10 cellular contexts compared by ENCODE assay signal in the genomic region with DNA sequence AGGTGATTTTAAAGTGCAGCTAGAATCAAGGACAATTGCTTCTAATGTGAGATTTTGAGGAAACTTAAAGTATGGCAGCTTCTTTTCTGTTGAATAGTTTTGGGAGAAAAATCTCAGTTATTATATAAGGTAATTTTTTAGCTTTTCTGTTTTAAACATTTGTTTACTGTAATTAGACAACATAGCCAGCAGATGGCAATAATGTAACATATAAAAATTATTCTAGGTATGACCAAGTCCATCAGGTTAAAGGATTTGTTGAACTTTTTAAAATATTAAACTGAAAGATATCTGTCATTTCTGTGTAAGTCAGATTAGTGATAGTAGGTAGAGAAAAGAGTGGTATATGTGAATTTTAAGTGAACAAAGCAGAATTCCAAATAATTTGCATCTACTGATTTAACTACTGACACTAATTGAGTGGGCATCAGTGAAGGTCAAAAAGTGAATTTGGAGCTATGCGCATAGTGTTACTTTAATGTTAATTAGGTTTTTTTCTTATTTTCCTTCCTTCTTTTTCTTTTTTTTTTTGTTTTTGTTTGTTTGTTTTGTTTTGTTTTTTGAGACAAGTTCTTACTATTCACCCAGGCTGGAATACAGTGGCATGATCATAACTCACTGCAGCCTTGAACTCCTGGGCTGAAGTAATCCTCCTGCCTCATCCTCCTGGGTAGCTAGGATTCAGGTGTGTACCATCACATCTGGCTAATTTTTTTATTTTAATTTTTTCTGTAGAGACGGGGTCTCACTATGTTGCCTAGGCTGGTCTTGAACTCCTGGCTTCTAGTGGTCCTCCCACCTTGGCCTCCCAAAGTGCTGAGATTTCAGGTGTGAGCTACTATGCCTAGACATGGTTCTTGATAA. TPM values are rescaled to one million over a fixed set of nuclear protein-coding genes. Genes with fewer than 3 reads are reported as not detected.
DNase-seq lines count a peak whose midpoint lies in the region; ATAC-seq and TF ChIP-seq lines count a peak whose summit lies in the region.
"Had no signal": no experiment of that assay in that cellular context is flagged by ENCODE, and none has a peak within 500 bp of the region (broad histone marks: within the 10 kb centered on the region; RNA-seq: fewer than 3 reads in every experiment).

No MANE protein-coding gene starts in this region.

- H3K4me1 ChIP-seq in mucosa of descending colon (ENCODE audit: low read depth), result no peaks in the 10 kb centered on the region
- H3K4me1 ChIP-seq: thyroid gland had no signal

- H3K36me3 ChIP-seq in mucosa of descending colon (ENCODE audit: low read depth), result no peaks in the 10 kb centered on the region
- H3K36me3 ChIP-seq: thyroid gland had no signal

- H3K9me3 ChIP-seq in mucosa of descending colon, result no peaks in the 10 kb centered on the region
- H3K9me3 ChIP-seq: thyroid gland had no signal

- no peaks in the 10 kb centered on the region for H3K27me3 Mint-ChIP-seq in natural killer cell (ENCODE audit: low read depth in 2 of 2)
- no peaks in the 10 kb centered on the region for H3K27me3 Mint-ChIP-seq in natural killer cell treated with Interleukin-12 subunit alpha and Interleukin-12 subunit beta and Interleukin-15 and Interleukin-18, amount 100 ng/mL, for 72 hours

- no peak overlapping the region for H3K4me3 ChIP-seq in fibroblast of pulmonary artery (replicated peaks; ENCODE audit: low read depth, low read length)
- H3K4me3 ChIP-seq in mucosa of descending colon, result no peak overlapping the region
- H3K4me3 ChIP-seq: thyroid gland had no signal

- no peaks in the 10 kb centered on the region for H3K36me3 Mint-ChIP-seq in natural killer cell
- H3K36me3 Mint-ChIP-seq in natural killer cell treated with Interleukin-12 subunit alpha and Interleukin-12 subunit beta and Interleukin-15 and Interleukin-18, amount 100 ng/mL, for 72 hours, result peaks cover 4% of the 10 kb centered on the region

- H3K4me1 Mint-ChIP-seq in natural killer cell, result peaks cover 0 to 16% of the 10 kb centered on the region in 2 donors
- H3K4me1 Mint-ChIP-seq in natural killer cell treated with Interleukin-12 subunit alpha and Interleukin-12 subunit beta and Interleukin-15 and Interleukin-18, amount 100 ng/mL, for 72 hours (ENCODE audit: low read depth in 2 of 2), result peaks cover 2 to 36% of the 10 kb centered on the region in 2 donors

- H3K27ac Mint-ChIP-seq in natural killer cell, result no peak overlapping the region
- peak overlapping the region in 1 of 2 donors; percentile 36 for H3K27ac Mint-ChIP-seq in natural killer cell treated with Interleukin-12 subunit alpha and Interleukin-12 subunit beta and Interleukin-15 and Interleukin-18, amount 100 ng/mL, for 72 hours

- DNase-seq in natural killer cell (no peak), NCI-H748 treated with DMSO at 0.1 percent for 48 hours (lab: John Stamatoyannopoulos, UW) (peak; percentile 17), fibroblast of pulmonary artery (ENCODE audit: low read depth) (peak; percentile 58), mucosa of descending colon (no peak)
- DNase-seq in natural killer cell treated with Interleukin-12 subunit alpha and Interleukin-12 subunit beta and Interleukin-15 and Interleukin-18, amount 100 ng/mL, for 72 hours (ENCODE audit: low spot score), result no peak
- DNase-seq in stimulated activated CD4-positive, alpha-beta T cell treated with anti-CD3 and anti-CD28 coated beads, Interleukin-4, amount 100 ng/mL, for 1 hour, result no peak
- DNase-seq: KG1, thyroid gland had no signal

- intact Hi-C loops in natural killer cell (cut with micrococcal nuclease), result loop anchor here (1.0 kb wide), 2 partner anchors 272 to 281 kb away; no protein-coding TSS in a partner anchor
- intact Hi-C loops in mucosa of descending colon (cut with DNase I, micrococcal nuclease), result loop anchor here (5.0 kb wide), 1 partner anchor 271 kb away; no protein-coding TSS in a partner anchor

- no peak overlapping the region for H3K4me3 Mint-ChIP-seq in natural killer cell
- H3K4me3 Mint-ChIP-seq in natural killer cell treated with Interleukin-12 subunit alpha and Interleukin-12 subunit beta and Interleukin-15 and Interleukin-18, amount 100 ng/mL, for 72 hours, result no peak overlapping the region

- TF ChIP-seq CTCF in natural killer cell (IDR thresholded peaks at IDR 0.05) (peak; percentile 76), fibroblast of pulmonary artery (IDR thresholded peaks at IDR 0.05; ENCODE audit: low read length, missing control alignments) (peak; percentile 28), mucosa of descending colon (IDR thresholded peaks at IDR 0.05) (no peak)

- ATAC-seq in natural killer cell, result peak in 1 of 3 donors; percentile 81
- no peak for ATAC-seq in natural killer cell treated with Interleukin-12 subunit alpha and Interleukin-12 subunit beta and Interleukin-15 and Interleukin-18, amount 100 ng/mL, for 72 hours
- ATAC-seq in mucosa of descending colon, result no peak
- no peak for ATAC-seq in HG03196 (IDR thresholded peaks at IDR 0.05; ENCODE audit: unreplicated experiment)
- no peak for ATAC-seq in HG03025 (IDR thresholded peaks at IDR 0.05; ENCODE audit: low FRiP score, unreplicated experiment)

- no peaks in the 10 kb centered on the region for H3K9me3 Mint-ChIP-seq in natural killer cell
- no peaks in the 10 kb centered on the region for H3K9me3 Mint-ChIP-seq in natural killer cell treated with Interleukin-12 subunit alpha and Interleukin-12 subunit beta and Interleukin-15 and Interleukin-18, amount 100 ng/mL, for 72 hours

RNA-seq across cellular contexts. Expression of a gene that starts 18.6 kb away (rescaled TPM):
- total RNA-seq in natural killer cell (10 to 100 TPM; 18.3 to 35.8 (median 20.5) TPM), mucosa of descending colon (10 to 100 TPM; 18.6 to 30.7 (median 27.5) TPM)
- total RNA-seq in natural killer cell treated with Interleukin-12 subunit alpha and Interleukin-12 subunit beta and Interleukin-15 and Interleukin-18, amount 100 ng/mL, for 72 hours, result 10 to 100 TPM; 45.0 to 60.4 TPM

RNA-seq across cellular contexts. Expression of a gene that starts 19.2 kb away (rescaled TPM):
- total RNA-seq in natural killer cell (10 to 100 TPM; 41.5 to 49.7 (median 48.3) TPM), mucosa of descending colon (10 to 100 TPM; 21.5 to 35.5 (median 23.0) TPM)
- total RNA-seq in natural killer cell treated with Interleukin-12 subunit alpha and Interleukin-12 subunit beta and Interleukin-15 and Interleukin-18, amount 100 ng/mL, for 72 hours, result 10 to 100 TPM; 64.3 to 91.5 TPM

Comparison
In these comparisons a context has a peak if more than half of its experiments do, and no peak if none do; other contexts are left out.
1. DNase-seq: peak in NCI-H748 treated with DMSO at 0.1 percent for 48 hours (single experiment) and fibroblast of pulmonary artery (single experiment); none in natural killer cell (single experiment), natural killer cell treated with Interleukin-12 subunit alpha and Interleukin-12 subunit beta and Interleukin-15 and Interleukin-18, amount 100 ng/mL, for 72 hours (single experiment), mucosa of descending colon (0 of 3) and stimulated activated CD4-positive, alpha-beta T cell treated with anti-CD3 and anti-CD28 coated beads, Interleukin-4, amount 100 ng/mL, for 1 hour (single experiment).